Comparison of ENCODE assay signal across 12 cellular contexts in genomic region chr10:129694633-129695356, GRCh38.
DNase-seq lines count a peak whose midpoint lies in the region; ATAC-seq, FAIRE-seq and TF ChIP-seq lines count a peak whose summit lies in the region.
"Had no signal": no experiment of that assay in that cellular context is flagged by ENCODE, and none has a peak within 500 bp of the region (broad histone marks: within the 10 kb centered on the region; RNA-seq: fewer than 3 reads in every experiment).

No MANE protein-coding gene starts in this region.

- no peak for TF ChIP-seq CTCF in kidney (IDR thresholded peaks at IDR 0.05; ENCODE audit: borderline replicate concordance, extremely low read depth, insufficient read depth)
- TF ChIP-seq CTCF in Calu3 (IDR thresholded peaks at IDR 0.05; ENCODE audit: unreplicated experiment): no peak

- FAIRE-seq in kidney (lab: Jason Lieb, UNC): no peak

- BruUV-seq in Calu3 (replicated peaks; lab: Mats Ljungman, UMichigan): no TSS peak

- H3K36me3 Mint-ChIP-seq in Calu3 (ENCODE audit: insufficient read depth, unreplicated experiment): no peaks in the 10 kb centered on the region

- ATAC-seq in Right ventricle myocardium inferior (peak; percentile 90), left ventricle myocardium superior (peak; percentile 92)

- DNase-seq in Right ventricle myocardium inferior (ENCODE audit: missing footprints) (peak; percentile 84), cardiac septum (ENCODE audit: low spot score) (no peak), left ventricle myocardium superior (peak; percentile 74), pons (ENCODE audit: low spot score) (peak; percentile 30), kidney (no peak), NCI-H748 (lab: John Stamatoyannopoulos, UW; ENCODE audit: unreplicated experiment) (no peak), glomerular visceral epithelial cell (ENCODE audit: extremely low spot score) (no peak), Calu3 (no peak)
- DNase-seq: H7, thyroid gland had no signal

- CTCF ChIA-PET in Calu3 (lab: Charles Lee): no interaction called here

- H3K9me3 Mint-ChIP-seq in Calu3 (ENCODE audit: low read depth, unreplicated experiment): peaks cover 8% of the 10 kb centered on the region
- H3K9me3 Mint-ChIP-seq: IgD-negative memory B cell had no signal

- no peak overlapping the region for H3K9ac ChIP-seq in kidney (ENCODE audit: low read length in 2 of 2)

- H3K27ac ChIP-seq in kidney (ENCODE audit: low read depth in 2 of 2, low read length in 2 of 2): no peak overlapping the region
- H3K27ac ChIP-seq: SJSA1, thyroid gland had no signal

- no peak overlapping the region for H3K4me3 Mint-ChIP-seq in Calu3 (ENCODE audit: low read depth, unreplicated experiment)
- H3K4me3 Mint-ChIP-seq: IgD-negative memory B cell had no signal

- no peak overlapping the region for H3K27ac Mint-ChIP-seq in Calu3 (ENCODE audit: unreplicated experiment)

- no peak overlapping the region for H3K4me3 ChIP-seq in kidney (ENCODE audit: low read length in 2 of 2)
- H3K4me3 ChIP-seq: SJSA1, thyroid gland had no signal

- H3K4me1 ChIP-seq in kidney (ENCODE audit: control insufficient read depth in 1 of 2, insufficient read depth in 1 of 2, low read depth in 1 of 2, low read length in 2 of 2): peaks cover 3 to 7% of the 10 kb centered on the region in 2 donors
- H3K4me1 ChIP-seq: SJSA1 had no signal

- H3K36me3 ChIP-seq in kidney (ENCODE audit: control insufficient read depth in 1 of 2, insufficient read depth in 2 of 2, low read length in 2 of 2): no peaks in the 10 kb centered on the region
- H3K36me3 ChIP-seq: SJSA1, thyroid gland had no signal

- no peaks in the 10 kb centered on the region for H3K27me3 Mint-ChIP-seq in Calu3 (ENCODE audit: unreplicated experiment)
- H3K27me3 Mint-ChIP-seq: IgD-negative memory B cell had no signal

- no peaks in the 10 kb centered on the region for H3K4me1 Mint-ChIP-seq in Calu3 (ENCODE audit: low read depth, unreplicated experiment)

- intact Hi-C loops in Right ventricle myocardium inferior (cut with DNase I) (loop anchor here (10.0 kb wide), 1 partner anchor 660 kb away; no protein-coding TSS in a partner anchor), cardiac septum (cut with DNase I) (no loop called here), left ventricle myocardium superior (cut with micrococcal nuclease) (no loop called here), kidney (cut with DNase I) (no loop called here), Calu3 (cut with micrococcal nuclease; ENCODE audit: unreplicated experiment) (no loop called here)

- H3K9me3 ChIP-seq in kidney (ENCODE audit: control insufficient read depth in 1 of 2, low read length in 2 of 2): no peaks in the 10 kb centered on the region
- H3K9me3 ChIP-seq: thyroid gland had no signal

Comparison
In these comparisons a context has a peak if more than half of its experiments do, and no peak if none do; other contexts are left out.
1. DNase-seq: peak in Right ventricle myocardium inferior (single experiment), left ventricle myocardium superior (single experiment) and pons (single experiment); none in cardiac septum (single experiment), kidney (single experiment), NCI-H748 (single experiment), glomerular visceral epithelial cell (single experiment) and Calu3 (single experiment).